In the genomic region with DNA sequence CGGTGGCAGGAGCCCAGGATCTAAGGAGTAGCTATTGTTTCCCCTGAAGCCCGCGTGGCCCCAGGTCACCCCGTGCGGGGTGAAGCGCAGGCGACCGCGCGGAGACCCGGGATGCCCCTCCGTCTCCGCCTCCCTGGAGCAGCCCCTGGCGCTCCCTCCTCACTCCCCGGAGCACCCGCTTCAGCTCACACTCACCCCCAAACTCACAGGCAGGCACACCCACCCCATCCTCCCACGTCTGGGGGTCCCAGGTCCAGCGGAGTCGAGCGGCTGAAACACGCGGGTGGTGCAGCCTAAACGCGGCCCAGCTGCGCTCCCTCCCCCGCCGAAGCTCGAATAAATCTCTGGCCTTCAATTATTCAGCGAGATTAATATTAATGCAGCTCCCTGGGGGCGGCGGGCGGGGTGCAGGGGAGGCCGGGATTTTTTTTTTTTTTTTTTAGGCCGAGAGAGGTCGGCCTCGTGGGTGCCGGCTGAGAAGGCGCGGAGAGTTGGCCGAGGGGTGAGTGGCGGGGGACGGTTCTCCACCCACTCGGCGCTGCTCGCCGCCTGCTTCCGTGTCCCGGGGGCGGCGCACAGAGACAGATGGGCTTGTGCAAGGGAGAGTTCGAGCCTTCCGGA, we compare ENCODE assay signal across 7 cellular contexts. TPM values are rescaled to one million over a fixed set of nuclear protein-coding genes. Genes with fewer than 3 reads are reported as not detected.
DNase-seq lines count a peak whose midpoint lies in the region; ATAC-seq and TF ChIP-seq lines count a peak whose summit lies in the region.

No MANE protein-coding gene starts in this region.

- H3K4me3 ChIP-seq in right cardiac atrium (ENCODE audit: low read length) (peak overlapping the region; percentile 59), mucosa of descending colon (no peak overlapping the region)

- H3K9me3 ChIP-seq in right cardiac atrium (ENCODE audit: control insufficient read depth, low read length) (no peaks in the 10 kb centered on the region), mucosa of descending colon (no peaks in the 10 kb centered on the region)

- H3K9me3 Mint-ChIP-seq in HFFc6 = no peaks in the 10 kb centered on the region
- H3K9me3 Mint-ChIP-seq in stimulated activated memory B cell treated with anti-CD40 and anti-IgM and Interleukin-4, amounts not matched to agents 10 μg/mL and 1 μg/mL and 100 μg/mL, for 72 hours = no peaks in the 10 kb centered on the region

- H3K36me3 Mint-ChIP-seq in HFFc6 (ENCODE audit: low read depth) = peaks cover 5% of the 10 kb centered on the region; the same call in 1 of the 2 replicates
- H3K36me3 Mint-ChIP-seq in stimulated activated memory B cell treated with anti-CD40 and anti-IgM and Interleukin-4, amounts not matched to agents 10 μg/mL and 1 μg/mL and 100 μg/mL, for 72 hours = no peaks in the 10 kb centered on the region

- WGBS in right cardiac atrium = 2% methylated on average over 52 of the region's 52 CpGs

- H3K36me3 ChIP-seq in mucosa of descending colon (ENCODE audit: low read depth) = no peaks in the 10 kb centered on the region

- H3K27ac Mint-ChIP-seq in HFFc6 = no peak overlapping the region
- no peak overlapping the region for H3K27ac Mint-ChIP-seq in stimulated activated memory B cell treated with anti-CD40 and anti-IgM and Interleukin-4, amounts not matched to agents 10 μg/mL and 1 μg/mL and 100 μg/mL, for 72 hours

- no peaks in the 10 kb centered on the region for H3K27me3 ChIP-seq in right cardiac atrium (ENCODE audit: control insufficient read depth, insufficient read depth)

- H3K4me1 ChIP-seq in right cardiac atrium (ENCODE audit: control insufficient read depth, insufficient read depth, low read length) (no peaks in the 10 kb centered on the region), mucosa of descending colon (ENCODE audit: low read depth) (peaks cover 17% of the 10 kb centered on the region)

- peaks cover 46% of the 10 kb centered on the region for H3K4me1 Mint-ChIP-seq in HFFc6 (ENCODE audit: low read depth)
- H3K4me1 Mint-ChIP-seq in stimulated activated memory B cell treated with anti-CD40 and anti-IgM and Interleukin-4, amounts not matched to agents 10 μg/mL and 1 μg/mL and 100 μg/mL, for 72 hours = peaks cover 26% of the 10 kb centered on the region

- TF ChIP-seq CTCF in HFFc6 (IDR thresholded peaks at IDR 0.05) = no peak
- no peak for TF ChIP-seq CTCF in mucosa of descending colon (IDR thresholded peaks at IDR 0.05)

- H3K27ac ChIP-seq in right cardiac atrium (ENCODE audit: low read length) = no peak overlapping the region

- DNase-seq in HFFc6 = no peak
- DNase-seq in activated T-cell treated with anti-CD3 and anti-CD28 coated beads, Interleukin-2, amount 50 U/mL, for 48 hours = peak; percentile 19
- DNase-seq in right cardiac atrium = peak; percentile 25 to 68 (median 64)
- no peak for DNase-seq in foreskin melanocyte
- no peak for DNase-seq in mucosa of descending colon

- ATAC-seq in right cardiac atrium = peak; percentile 63 to 74
- no peak for ATAC-seq in stimulated activated memory B cell treated with anti-CD40 and anti-IgM and Interleukin-4, amounts not matched to agents 10 μg/mL and 1 μg/mL and 100 μg/mL, for 72 hours
- ATAC-seq in GM21825 (IDR thresholded peaks at IDR 0.05; ENCODE audit: unreplicated experiment) = no peak
- no peak for ATAC-seq in mucosa of descending colon

- peaks cover 7% of the 10 kb centered on the region; the same call in 1 of the 2 replicates for H3K27me3 Mint-ChIP-seq in HFFc6 (ENCODE audit: insufficient read depth)
- H3K27me3 Mint-ChIP-seq in stimulated activated memory B cell treated with anti-CD40 and anti-IgM and Interleukin-4, amounts not matched to agents 10 μg/mL and 1 μg/mL and 100 μg/mL, for 72 hours = peaks cover 63% of the 10 kb centered on the region

- intact Hi-C loops in right cardiac atrium (cut with DNase I) (no loop called here), mucosa of descending colon (cut with DNase I, micrococcal nuclease) (no loop called here)

- peak overlapping the region; percentile 78 for H3K4me3 Mint-ChIP-seq in HFFc6
- H3K4me3 Mint-ChIP-seq in stimulated activated memory B cell treated with anti-CD40 and anti-IgM and Interleukin-4, amounts not matched to agents 10 μg/mL and 1 μg/mL and 100 μg/mL, for 72 hours = peak overlapping the region; percentile 76

RNA-seq across cellular contexts. Expression of a gene that starts 0.5 kb away (rescaled TPM):
- total RNA-seq in HFFc6 (2021; fragmentation: NEBNext Ultra II Directional; extraction: Animal tissue kit (Norgen Biotek cat#: 25700)) = 1 to 10 TPM; 1.7 to 2.4 (median 2.1) TPM
- total RNA-seq in right cardiac atrium (1 to 10 TPM; 1.3 to 2.3 (median 1.5) TPM), mucosa of descending colon (1 to 10 TPM in 1 of 3 donors, under 1 TPM in 2; 0.12 to 1.1 (median 0.32) TPM)
- polyA plus RNA-seq in right cardiac atrium = 0.54 TPM

Comparison
In these comparisons a context has a peak if more than half of its experiments do, and no peak if none do; other contexts are left out.
1. DNase-seq: peak in activated T-cell treated with anti-CD3 and anti-CD28 coated beads, Interleukin-2, amount 50 U/mL, for 48 hours (2 of 2) and right cardiac atrium (3 of 3); none in HFFc6 (single experiment), foreskin melanocyte (single experiment) and mucosa of descending colon (0 of 3).
2. ATAC-seq: peak in right cardiac atrium (2 of 2); none in stimulated activated memory B cell treated with anti-CD40 and anti-IgM and Interleukin-4, amounts not matched to agents 10 μg/mL and 1 μg/mL and 100 μg/mL, for 72 hours (single experiment), GM21825 (single experiment) and mucosa of descending colon (single experiment).